Comparison of ENCODE assay signal across 9 cellular contexts in the genomic region with DNA sequence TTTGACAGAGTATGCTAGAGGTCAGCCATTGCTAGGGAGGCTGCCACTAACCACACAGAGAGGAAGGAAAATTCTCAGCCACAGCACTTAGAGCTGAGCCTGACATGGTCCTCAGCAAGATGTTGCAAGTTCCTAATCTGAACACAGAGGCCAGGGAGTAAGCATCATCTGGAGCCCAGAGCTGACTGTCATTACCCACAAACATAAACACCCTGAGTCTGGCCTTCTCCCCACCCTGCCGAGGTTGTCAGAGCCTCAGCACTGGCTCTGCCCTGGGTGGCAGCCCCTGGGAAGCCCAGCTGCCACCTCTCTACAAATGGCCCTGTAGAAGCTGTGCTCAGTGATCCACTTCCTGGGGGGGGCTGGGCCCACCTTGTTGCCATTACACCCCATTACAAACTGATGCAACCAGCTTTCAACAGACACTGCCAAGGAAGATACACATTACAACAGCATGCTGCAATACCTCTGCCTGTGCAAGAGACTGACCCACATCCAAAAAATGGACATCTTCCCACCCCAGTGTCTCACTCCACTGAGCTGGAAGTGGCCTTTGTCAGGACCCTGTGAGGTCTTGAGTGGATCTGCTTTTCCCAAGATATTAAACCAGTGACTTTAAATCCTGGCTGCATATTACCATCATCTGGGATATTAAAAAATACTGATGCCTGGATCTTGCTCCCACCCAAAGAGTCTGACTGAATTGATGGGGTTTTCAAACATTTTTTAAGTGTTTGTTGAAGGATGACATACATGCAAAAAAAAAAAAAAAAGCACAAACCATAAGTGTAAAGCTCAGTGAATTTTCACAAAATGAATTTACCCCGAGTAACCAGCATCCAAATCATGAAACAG.
DNase-seq lines count a peak whose midpoint lies in the region; ATAC-seq and TF ChIP-seq lines count a peak whose summit lies in the region.
"Had no signal": no experiment of that assay in that cellular context is flagged by ENCODE, and none has a peak within 500 bp of the region (broad histone marks: within the 10 kb centered on the region; RNA-seq: fewer than 3 reads in every experiment).

No MANE protein-coding gene starts in this region.

- H3K9me3 ChIP-seq in BLaER1: no peaks in the 10 kb centered on the region

- H3K27me3 Mint-ChIP-seq in T-helper 2 cell treated with Interferon-gamma antibody and Interleukin-4, amounts not matched to agents 5 μg/mL and 100 μg/mL, for 36 hours (ENCODE audit: low read depth): no peaks in the 10 kb centered on the region
- no peaks in the 10 kb centered on the region for H3K27me3 Mint-ChIP-seq in stimulated activated naive B cell treated with anti-CD40 and anti-IgM and Interleukin-4, amounts not matched to agents 10 μg/mL and 1 μg/mL and 100 μg/mL, for 72 hours

- DNase-seq in T-helper 2 cell treated with Interferon-gamma antibody and Interleukin-4, amounts not matched to agents 5 μg/mL and 100 μg/mL, for 36 hours (ENCODE audit: low spot score): no peak
- DNase-seq in fibroblast of mammary gland (ENCODE audit: low read depth): peak; percentile 82
- DNase-seq in stimulated activated naive B cell treated with anti-CD40 and anti-IgM and Interleukin-4, amounts not matched to agents 10 μg/mL and 1 μg/mL and 100 μg/mL, for 72 hours: no peak
- DNase-seq in pons (ENCODE audit: low spot score): no peak
- DNase-seq in DMS 273 treated with DMSO at 0.1 percent for 48 hours (lab: John Stamatoyannopoulos, UW): no peak

- H4K20me1 ChIP-seq in BLaER1: 0 out of 2 replicates have a peak, but pooled peaks cover 10% of the 10 kb centered on the region

- peak overlapping the region; percentile 99 for H3K27ac Mint-ChIP-seq in T-helper 2 cell treated with Interferon-gamma antibody and Interleukin-4, amounts not matched to agents 5 μg/mL and 100 μg/mL, for 36 hours
- H3K27ac Mint-ChIP-seq in stimulated activated naive B cell treated with anti-CD40 and anti-IgM and Interleukin-4, amounts not matched to agents 10 μg/mL and 1 μg/mL and 100 μg/mL, for 72 hours: peak overlapping the region; percentile 98

- H3K27me3 ChIP-seq in BLaER1: no peaks in the 10 kb centered on the region
- H3K27me3 ChIP-seq: cardiac muscle cell had no signal

- peak overlapping the region; percentile 89 for H3K27ac ChIP-seq in BLaER1
- H3K27ac ChIP-seq: cardiac muscle cell had no signal

- peaks cover 20% of the 10 kb centered on the region for H3K36me3 ChIP-seq in BLaER1
- H3K36me3 ChIP-seq: cardiac muscle cell had no signal

- H3K9me3 Mint-ChIP-seq in T-helper 2 cell treated with Interferon-gamma antibody and Interleukin-4, amounts not matched to agents 5 μg/mL and 100 μg/mL, for 36 hours: no peaks in the 10 kb centered on the region
- H3K9me3 Mint-ChIP-seq in stimulated activated naive B cell treated with anti-CD40 and anti-IgM and Interleukin-4, amounts not matched to agents 10 μg/mL and 1 μg/mL and 100 μg/mL, for 72 hours: no peaks in the 10 kb centered on the region

- 0 out of 2 replicates have a peak overlapping the region, but pooled peaks have one; percentile 22 for H3K4me3 ChIP-seq in BLaER1
- no peak overlapping the region for H3K4me3 ChIP-seq in fibroblast of mammary gland (ENCODE audit: control insufficient read depth, low read depth, low read length)
- H3K4me3 ChIP-seq: cardiac muscle cell had no signal

- peak overlapping the region; percentile 78 for H3K9ac ChIP-seq in BLaER1

- H3K4me1 ChIP-seq in BLaER1: peaks cover 100% of the 10 kb centered on the region

- H3K36me3 Mint-ChIP-seq in T-helper 2 cell treated with Interferon-gamma antibody and Interleukin-4, amounts not matched to agents 5 μg/mL and 100 μg/mL, for 36 hours (ENCODE audit: low read depth): peaks cover 71% of the 10 kb centered on the region
- peaks cover 14 to 33% of the 10 kb centered on the region in 2 donors for H3K36me3 Mint-ChIP-seq in stimulated activated naive B cell treated with anti-CD40 and anti-IgM and Interleukin-4, amounts not matched to agents 10 μg/mL and 1 μg/mL and 100 μg/mL, for 72 hours

- ATAC-seq in HG02610 (IDR thresholded peaks at IDR 0.05; ENCODE audit: unreplicated experiment): peak; percentile 0
- peak; percentile 8 to 27 for ATAC-seq in stimulated activated naive B cell treated with anti-CD40 and anti-IgM and Interleukin-4, amounts not matched to agents 10 μg/mL and 1 μg/mL and 100 μg/mL, for 72 hours (replicated peaks)
- no peak for ATAC-seq in GM18517 (IDR thresholded peaks at IDR 0.05; ENCODE audit: unreplicated experiment)

- TF ChIP-seq CTCF in fibroblast of mammary gland (conservative IDR thresholded peaks at IDR 0.05; ENCODE audit: control insufficient read depth, insufficient read depth, low read depth, low read length): no peak

- peak overlapping the region; percentile 79 for H3K4me3 Mint-ChIP-seq in T-helper 2 cell treated with Interferon-gamma antibody and Interleukin-4, amounts not matched to agents 5 μg/mL and 100 μg/mL, for 36 hours
- H3K4me3 Mint-ChIP-seq in stimulated activated naive B cell treated with anti-CD40 and anti-IgM and Interleukin-4, amounts not matched to agents 10 μg/mL and 1 μg/mL and 100 μg/mL, for 72 hours: peak overlapping the region; percentile 61 to 75

- H3K4me1 Mint-ChIP-seq in T-helper 2 cell treated with Interferon-gamma antibody and Interleukin-4, amounts not matched to agents 5 μg/mL and 100 μg/mL, for 36 hours (ENCODE audit: low read depth): peaks cover 86% of the 10 kb centered on the region
- peaks cover 77 to 90% of the 10 kb centered on the region in 2 donors for H3K4me1 Mint-ChIP-seq in stimulated activated naive B cell treated with anti-CD40 and anti-IgM and Interleukin-4, amounts not matched to agents 10 μg/mL and 1 μg/mL and 100 μg/mL, for 72 hours

- H3K4me2 ChIP-seq in BLaER1: peak overlapping the region; percentile 94
